ENCODE assay signal across 18 cellular contexts in the genomic region with DNA sequence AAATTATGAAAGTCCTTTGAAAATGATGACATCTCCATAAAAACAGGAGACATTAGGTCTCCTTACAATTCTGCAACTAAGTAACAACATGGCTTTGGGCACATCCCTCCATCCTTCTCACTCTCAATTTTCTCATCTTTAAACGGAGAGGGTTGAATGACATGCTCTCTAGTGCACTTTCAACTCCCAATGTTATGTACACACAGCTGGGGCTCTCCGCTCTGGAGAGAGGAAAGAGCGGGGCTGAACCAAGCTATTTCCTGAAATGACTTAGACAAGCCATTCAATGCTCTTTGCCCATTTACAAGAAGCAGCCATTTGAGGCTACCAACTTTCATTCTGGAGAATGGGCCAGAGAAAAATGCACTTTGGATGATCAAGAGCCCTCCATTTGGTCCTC.
"Had no signal": no experiment of that assay in that cellular context is flagged by ENCODE, and none has a peak within 500 bp of the region (broad histone marks: within the 10 kb centered on the region; RNA-seq: fewer than 3 reads in every experiment).

No MANE protein-coding gene starts in this region.

- H3K36me3 ChIP-seq: ascending aorta, colonic mucosa, gastrocnemius medialis, heart left ventricle, left lung, spleen, upper lobe of right lung, WERI-Rb-1 had no signal

- H3K27me3 ChIP-seq: ascending aorta, colonic mucosa, left lung, upper lobe of right lung had no signal

- DNase-seq: activated CD4-positive, alpha-beta T cell treated with anti-CD3 and anti-CD28 coated beads for 1 hour; activated CD8-positive, alpha-beta memory T cell treated with anti-CD3 and anti-CD28 coated beads for 24 hours; activated CD8-positive, alpha-beta memory T cell treated with anti-CD3 and anti-CD28 coated beads, Interleukin-2, amount 50 U/mL, for 48 hours; activated effector memory CD4-positive, alpha-beta T cell treated with anti-CD3 and anti-CD28 coated beads, Interleukin-2, amount 50 U/mL, for 16 hours; activated T-cell treated with anti-CD3 and anti-CD28 coated beads, Interleukin-2, amount 50 U/mL, for 48 hours; colonic mucosa; gastrocnemius medialis; heart left ventricle; left lung; mammary epithelial cell; midbrain; spleen; stimulated activated CD8-positive, alpha-beta memory T cell treated with anti-CD3 and anti-CD28 coated beads, Interleukin-4, amount 100 ng/mL, for 48 hours; stimulated activated naive CD4-positive, alpha-beta T cell; upper lobe of right lung; WERI-Rb-1 had no signal

- H3K4me1 ChIP-seq: ascending aorta, colonic mucosa, gastrocnemius medialis, heart left ventricle, left lung, parathyroid adenoma, spleen, upper lobe of right lung had no signal

- H3K27ac ChIP-seq: ascending aorta, colonic mucosa, gastrocnemius medialis, heart left ventricle, left lung, parathyroid adenoma, spleen, upper lobe of right lung, WERI-Rb-1 had no signal

- ATAC-seq: gastrocnemius medialis, heart left ventricle, left lung, upper lobe of right lung had no signal

- H3K9me3 ChIP-seq: ascending aorta, colonic mucosa, gastrocnemius medialis, heart left ventricle, left lung, spleen, upper lobe of right lung had no signal

- H3K4me3 ChIP-seq: ascending aorta, colonic mucosa, gastrocnemius medialis, heart left ventricle, left lung, spleen, upper lobe of right lung had no signal
